15 cellular contexts compared by ENCODE assay signal in the genomic region with DNA sequence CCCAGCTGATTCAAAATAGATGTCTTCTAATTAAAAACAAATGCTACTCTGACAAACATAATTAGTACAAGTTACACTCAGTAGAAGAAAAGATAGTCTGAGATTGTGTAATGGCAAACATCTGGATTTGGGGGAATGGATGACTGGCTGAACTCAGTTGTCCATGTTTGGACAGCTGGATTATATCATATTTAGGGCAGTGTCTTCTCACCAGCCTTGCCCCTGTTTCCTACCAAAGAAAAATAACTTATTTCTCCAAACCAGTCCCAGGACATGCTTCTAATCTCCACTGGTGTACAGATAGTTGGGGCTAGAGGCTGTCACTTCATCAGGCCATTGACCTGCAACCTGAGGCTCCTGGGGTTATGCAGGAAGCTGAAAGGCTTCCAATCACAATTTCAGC.
"Had no signal": no experiment of that assay in that cellular context is flagged by ENCODE, and none has a peak within 500 bp of the region (broad histone marks: within the 10 kb centered on the region; RNA-seq: fewer than 3 reads in every experiment).

No MANE protein-coding gene starts in this region.

- H3K36me3 Mint-ChIP-seq: stimulated activated memory B cell treated with anti-CD40 and anti-IgM and Interleukin-4, amounts not matched to agents 10 μg/mL and 1 μg/mL and 100 μg/mL, for 72 hours had no signal

- H3K27me3 ChIP-seq: body of pancreas, gastrocnemius medialis, neutrophil, spleen had no signal

- H3K4me3 ChIP-seq: body of pancreas, gastrocnemius medialis, spleen had no signal

- H3K4me1 ChIP-seq: body of pancreas, gastrocnemius medialis, spleen had no signal

- H3K27ac Mint-ChIP-seq: naive thymus-derived CD4-positive, alpha-beta T cell; stimulated activated memory B cell treated with anti-CD40 and anti-IgM and Interleukin-4, amounts not matched to agents 10 μg/mL and 1 μg/mL and 100 μg/mL, for 72 hours had no signal

- H3K36me3 ChIP-seq: gastrocnemius medialis, neutrophil, spleen had no signal

- ATAC-seq: body of pancreas; gastrocnemius medialis; naive thymus-derived CD4-positive, alpha-beta T cell; stimulated activated memory B cell treated with anti-CD40 and anti-IgM and Interleukin-4, amounts not matched to agents 10 μg/mL and 1 μg/mL and 100 μg/mL, for 72 hours had no signal

- H3K27me3 Mint-ChIP-seq: central memory CD8-positive, alpha-beta T cell; stimulated activated memory B cell treated with anti-CD40 and anti-IgM and Interleukin-4, amounts not matched to agents 10 μg/mL and 1 μg/mL and 100 μg/mL, for 72 hours had no signal

- H3K9me3 ChIP-seq: body of pancreas, gastrocnemius medialis, neutrophil, spleen had no signal

- H3K4me1 Mint-ChIP-seq: central memory CD8-positive, alpha-beta T cell; naive thymus-derived CD4-positive, alpha-beta T cell; stimulated activated memory B cell treated with anti-CD40 and anti-IgM and Interleukin-4, amounts not matched to agents 10 μg/mL and 1 μg/mL and 100 μg/mL, for 72 hours had no signal

- H3K27ac ChIP-seq: body of pancreas, gastrocnemius medialis, neutrophil, spleen had no signal

- DNase-seq: activated CD4-positive, alpha-beta T cell treated with anti-CD3 and anti-CD28 coated beads, Interleukin-2, amount 50 U/mL, for 1 hour; activated naive CD4-positive, alpha-beta T cell treated with anti-CD3 and anti-CD28 coated beads, Interleukin-2, amount 50 U/mL, for 16 hours; body of pancreas; cortex of kidney; effector memory CD4-positive, alpha-beta T cell; gastrocnemius medialis; naive thymus-derived CD4-positive, alpha-beta T cell; posterior cingulate gyrus; spleen; stimulated activated CD4-positive, alpha-beta T cell treated with anti-CD3 and anti-CD28 coated beads, Interleukin-1b, Interleukin-23, amount 100 ng/mL, for 48 hours; T-helper 2 cell; trophoblast cell had no signal

- H3K4me3 Mint-ChIP-seq: central memory CD8-positive, alpha-beta T cell; naive thymus-derived CD4-positive, alpha-beta T cell; stimulated activated memory B cell treated with anti-CD40 and anti-IgM and Interleukin-4, amounts not matched to agents 10 μg/mL and 1 μg/mL and 100 μg/mL, for 72 hours had no signal
